Comparison of ENCODE assay signal across 11 cellular contexts in genomic region chr5:96790851-96791513, GRCh38. TPM values are rescaled to one million over a fixed set of nuclear protein-coding genes. Genes with fewer than 3 reads are reported as not detected.
A peak's percentile ranks its signal among the peaks of the same experiment; 100 is the strongest.
DNase-seq lines count a peak whose midpoint lies in the region; ATAC-seq and TF ChIP-seq lines count a peak whose summit lies in the region.
"Had no signal": no experiment of that assay in that cellular context is flagged by ENCODE, and none has a peak within 500 bp of the region (broad histone marks: within the 10 kb centered on the region; RNA-seq: fewer than 3 reads in every experiment).

No MANE protein-coding gene starts in this region.

- peak overlapping the region in 2 of 3 donors; percentile 38 to 66 for H3K27ac Mint-ChIP-seq in CD4-positive, CD25-positive, alpha-beta regulatory T cell
- peak overlapping the region in 4 of 6 donors; percentile 20 to 95 (median 28) for H3K27ac Mint-ChIP-seq in naive B cell

- peaks cover 23 to 29% (median 26%) of the 10 kb centered on the region in 4 donors for H3K4me1 Mint-ChIP-seq in CD4-positive, CD25-positive, alpha-beta regulatory T cell
- peaks cover 0 to 4% (median 2%) of the 10 kb centered on the region in 3 donors for H3K4me1 Mint-ChIP-seq in naive B cell

- DNase-seq in CD4-positive, CD25-positive, alpha-beta regulatory T cell, result no peak
- DNase-seq in Kasumi-1 (lab: John Stamatoyannopoulos, UW) (peak; percentile 22 to 43), dorsolateral prefrontal cortex (no peak), naive B cell (no peak), HK-2 (ENCODE audit: unreplicated experiment) (no peak)
- no peak for DNase-seq in stimulated activated CD4-positive, alpha-beta T cell treated with anti-CD3 and anti-CD28 coated beads, Interleukin-4, amount 100 ng/mL, for 4 hours
- DNase-seq: activated gamma-delta T cell, Right ventricle myocardium superior had no signal

- H3K36me3 Mint-ChIP-seq in CD4-positive, CD25-positive, alpha-beta regulatory T cell, result peaks cover 59% of the 10 kb centered on the region
- peaks cover 29 to 39% of the 10 kb centered on the region in 2 donors for H3K36me3 Mint-ChIP-seq in naive B cell

- no peaks in the 10 kb centered on the region for H3K27me3 Mint-ChIP-seq in CD4-positive, CD25-positive, alpha-beta regulatory T cell
- H3K27me3 Mint-ChIP-seq in naive B cell, result no peaks in the 10 kb centered on the region

- H3K4me1 ChIP-seq in CD4-positive, CD25-positive, alpha-beta regulatory T cell (ENCODE audit: control insufficient read depth, insufficient read depth, low read length, poor library complexity, severe bottlenecking), result no peaks in the 10 kb centered on the region
- H3K4me1 ChIP-seq in gastroesophageal sphincter, result peaks cover 0 to 20% (median 2%) of the 10 kb centered on the region in 3 donors

- WGBS in gastroesophageal sphincter (ENCODE audit: low coverage in 1 of 2), 2 donors, result 30 to 56% methylated on average over 3 to 4 of the region's 4 CpGs

- no peak overlapping the region for H3K4me3 Mint-ChIP-seq in CD4-positive, CD25-positive, alpha-beta regulatory T cell
- H3K4me3 Mint-ChIP-seq in naive B cell, result no peak overlapping the region

- no peak for TF ChIP-seq EP300 in gastroesophageal sphincter (IDR thresholded peaks at IDR 0.05)

- peaks cover 0 to 2% (median 0%) of the 10 kb centered on the region in 7 donors for H3K9me3 Mint-ChIP-seq in CD4-positive, CD25-positive, alpha-beta regulatory T cell
- peaks cover 0 to 2% (median 0%) of the 10 kb centered on the region in 7 donors for H3K9me3 Mint-ChIP-seq in naive B cell

- H3K27me3 ChIP-seq in CD4-positive, CD25-positive, alpha-beta regulatory T cell (ENCODE audit: control insufficient read depth, insufficient read depth, low read length), result no peaks in the 10 kb centered on the region
- H3K27me3 ChIP-seq in dorsolateral prefrontal cortex (no peaks in the 10 kb centered on the region), gastroesophageal sphincter (no peaks in the 10 kb centered on the region)

- no peak for TF ChIP-seq CTCF in dorsolateral prefrontal cortex (IDR thresholded peaks at IDR 0.05 in 54 of 56, conservative IDR thresholded peaks at IDR 0.05 in 2 of 56; ENCODE audit: low read depth in 1 of 56, partially characterized antibody in 56 of 56)
- TF ChIP-seq CTCF in gastroesophageal sphincter (IDR thresholded peaks at IDR 0.05), result no peak

- intact Hi-C loops in dorsolateral prefrontal cortex (cut with DNase I), result no loop called here

- H3K36me3 ChIP-seq in CD4-positive, CD25-positive, alpha-beta regulatory T cell (ENCODE audit: control insufficient read depth, insufficient read depth, low read length), result peaks cover 95% of the 10 kb centered on the region
- H3K36me3 ChIP-seq in gastroesophageal sphincter, result peaks cover 4 to 70% of the 10 kb centered on the region in 2 donors

- no peak for ATAC-seq in CD4-positive, CD25-positive, alpha-beta regulatory T cell (ENCODE audit: low read depth in 2 of 2)
- ATAC-seq in naive B cell (ENCODE audit: low read depth in 2 of 2) (no peak), gastroesophageal sphincter (no peak), GM18858 (IDR thresholded peaks at IDR 0.05; ENCODE audit: unreplicated experiment) (no peak)
- ATAC-seq: K562 had no signal

- no peak for TF ChIP-seq POLR2A in gastroesophageal sphincter (IDR thresholded peaks at IDR 0.05)

- H3K27ac ChIP-seq in CD4-positive, CD25-positive, alpha-beta regulatory T cell (ENCODE audit: insufficient read depth, low read length, poor library complexity, severe bottlenecking), result no peak overlapping the region
- H3K27ac ChIP-seq in dorsolateral prefrontal cortex (peak overlapping the region in 46 of 59 donors; percentile 8 to 77 (median 47)), gastroesophageal sphincter (no peak overlapping the region)

- no peaks in the 10 kb centered on the region for H3K9me3 ChIP-seq in CD4-positive, CD25-positive, alpha-beta regulatory T cell (ENCODE audit: control insufficient read depth in 2 of 2, low read length in 2 of 2)
- no peaks in the 10 kb centered on the region for H3K9me3 ChIP-seq in gastroesophageal sphincter

- no peak overlapping the region for H3K4me3 ChIP-seq in CD4-positive, CD25-positive, alpha-beta regulatory T cell (ENCODE audit: low read depth, low read length)
- H3K4me3 ChIP-seq in dorsolateral prefrontal cortex (no peak overlapping the region), gastroesophageal sphincter (no peak overlapping the region)
- H3K4me3 ChIP-seq: K562 had no signal

RNA-seq across cellular contexts. Expression of gene ERAP1, which starts 16.8 kb away (rescaled TPM):
- total RNA-seq in CD4-positive, CD25-positive, alpha-beta regulatory T cell, result 70.4 TPM
- polyA plus RNA-seq in CD4-positive, CD25-positive, alpha-beta regulatory T cell, result 10 to 100 TPM; 47.3 to 64.3 (median 51.4) TPM
- 10 to 100 TPM; 16.7 to 39.0 (median 28.3) TPM for total RNA-seq in dorsolateral prefrontal cortex
- polyA plus RNA-seq in naive B cell (ENCODE audit: low read depth in 6 of 6), result 10 to 100 TPM; 16.2 to 38.2 (median 32.9) TPM
- total RNA-seq in gastroesophageal sphincter, result 10 to 100 TPM; 18.8 to 33.4 (median 28.4) TPM

Comparison
In these comparisons a context has a peak if more than half of its experiments do, and no peak if none do; other contexts are left out.
1. DNase-seq: peak in Kasumi-1 (2 of 2); none in CD4-positive, CD25-positive, alpha-beta regulatory T cell (0 of 3), dorsolateral prefrontal cortex (0 of 10), naive B cell (single experiment), stimulated activated CD4-positive, alpha-beta T cell treated with anti-CD3 and anti-CD28 coated beads, Interleukin-4, amount 100 ng/mL, for 4 hours (0 of 2) and HK-2 (single experiment).
2. H3K27ac ChIP-seq: peak in dorsolateral prefrontal cortex (46 of 59); none in CD4-positive, CD25-positive, alpha-beta regulatory T cell (single experiment) and gastroesophageal sphincter (0 of 4).